Comparison of ENCODE assay signal across 9 cellular contexts in genomic region chr11:56624661-56625110, GRCh38. TPM values are rescaled to one million over a fixed set of nuclear protein-coding genes. Genes with fewer than 3 reads are reported as not detected.
DNase-seq lines count a peak whose midpoint lies in the region; ATAC-seq and TF ChIP-seq lines count a peak whose summit lies in the region.
"Had no signal": no experiment of that assay in that cellular context is flagged by ENCODE, and none has a peak within 500 bp of the region (broad histone marks: within the 10 kb centered on the region; RNA-seq: fewer than 3 reads in every experiment).

No MANE protein-coding gene starts in this region.

- ATAC-seq in omental fat pad (ENCODE audit: low FRiP score) = peak; percentile 97
- ATAC-seq in CD8-positive, alpha-beta T cell = no peak

- H3K79me1 ChIP-seq in H9 (ENCODE audit: insufficient read depth, low read depth, low read length, poor library complexity, severe bottlenecking) = no peaks in the 10 kb centered on the region

- H2BK15ac ChIP-seq in H9 (ENCODE audit: low read depth, low read length) = no peak overlapping the region

- H3K27ac ChIP-seq in DOHH2 (ENCODE audit: low read depth, low read length) (no peak overlapping the region), H9 (ENCODE audit: insufficient read length, low read depth, low read length) (no peak overlapping the region)
- H3K27ac ChIP-seq in CD8-positive, alpha-beta T cell (ENCODE audit: low read depth, low read length) = no peak overlapping the region

- no peaks in the 10 kb centered on the region; a peak in 1 of 5 replicates for H3K9me3 Mint-ChIP-seq in H9
- peaks cover 9% of the 10 kb centered on the region for H3K9me3 Mint-ChIP-seq in CD8-positive, alpha-beta T cell

- no peak overlapping the region for H4K91ac ChIP-seq in H9 (ENCODE audit: insufficient read length, low read depth, low read length)

- H3T11ph ChIP-seq in H9 (ENCODE audit: low read length) = no peak overlapping the region

- no CpG with 5 or more reads among the region's 3 CpGs for WGBS in H9 (ENCODE audit: extremely low coverage, insufficient read length, low lambda C conversion rate)

- no peak overlapping the region for H3K4me3 ChIP-seq in DOHH2 (ENCODE audit: low read length)
- H3K4me3 ChIP-seq in CD8-positive, alpha-beta T cell (ENCODE audit: low read depth, low read length) = no peak overlapping the region

- H2BK20ac ChIP-seq in H9 (ENCODE audit: low read depth, low read length, poor library complexity, severe bottlenecking) = no peak overlapping the region

- no peak overlapping the region for H2BK12ac ChIP-seq in H9 (ENCODE audit: insufficient read length, low read depth, low read length)

- CTCF ChIA-PET in CD8-positive, alpha-beta T cell (lab: Charles Lee) = no interaction called here

- H3K36me3 Mint-ChIP-seq in H9 (ENCODE audit: insufficient read depth in 1 of 3, low read depth in 3 of 3) = no peaks in the 10 kb centered on the region
- H3K36me3 Mint-ChIP-seq in CD8-positive, alpha-beta T cell = no peaks in the 10 kb centered on the region

- H2AK5ac ChIP-seq in H9 (ENCODE audit: insufficient read length, low read length) = no peak overlapping the region

- H3K23ac ChIP-seq in H9 (ENCODE audit: insufficient read length, low read depth, low read length) = no peak overlapping the region

- H3K79me2 ChIP-seq in DOHH2 (ENCODE audit: control insufficient read depth, low read length) = no peaks in the 10 kb centered on the region
- no peaks in the 10 kb centered on the region for H3K79me2 ChIP-seq in H9 (ENCODE audit: insufficient read depth, low read length)

- H3K4me2 ChIP-seq in DOHH2 (ENCODE audit: low read length) (no peak overlapping the region), H9 (ENCODE audit: insufficient read depth, insufficient read length, low read length) (no peak overlapping the region)

- H2AFZ ChIP-seq in H9 (ENCODE audit: low read length) = no peak overlapping the region

- H3K23me2 ChIP-seq in H9 (ENCODE audit: insufficient read length, low read depth, low read length, poor library complexity, severe bottlenecking) = no peaks in the 10 kb centered on the region

- no peak overlapping the region for H3K4ac ChIP-seq in H9 (ENCODE audit: low read depth, low read length)

- H3K9me3 ChIP-seq in DOHH2 (ENCODE audit: control insufficient read depth, insufficient read depth, low read length) = no peaks in the 10 kb centered on the region
- no peaks in the 10 kb centered on the region for H3K9me3 ChIP-seq in H9 (ENCODE audit: control insufficient read depth, low read depth, low read length)
- no peaks in the 10 kb centered on the region for H3K9me3 ChIP-seq in CD8-positive, alpha-beta T cell (ENCODE audit: low read length)

- H3K56ac ChIP-seq in H9 (ENCODE audit: insufficient read length, low read depth, low read length) = no peak overlapping the region

- peak overlapping the region in 1 of 3 experiments; percentile 63; a peak in 1 of 7 replicates for H3K27ac Mint-ChIP-seq in H9
- no peak overlapping the region for H3K27ac Mint-ChIP-seq in CD8-positive, alpha-beta T cell

- POLR2A ChIA-PET in CD8-positive, alpha-beta T cell (lab: Charles Lee) = no interaction called here

- DNase-seq in H9 (no peak), NCI-H69 (lab: John Stamatoyannopoulos, UW) (peak; percentile 11), epidermal melanocyte (ENCODE audit: insufficient read length, low spot score) (peak; percentile 37), omental fat pad (ENCODE audit: low spot score) (no peak), cortex of kidney (lab: John Stamatoyannopoulos, UW) (no peak), GM10266 (ENCODE audit: extremely low spot score) (no peak)
- DNase-seq in CD8-positive, alpha-beta T cell = no peak

- no peak overlapping the region for H4K8ac ChIP-seq in H9 (replicated peaks; ENCODE audit: insufficient read length, low read depth, low read length)

- H3K14ac ChIP-seq in H9 (ENCODE audit: insufficient read depth, low read length) = no peak overlapping the region

- no peak overlapping the region for H3K18ac ChIP-seq in H9 (ENCODE audit: insufficient read length, low read depth, low read length)

- no peaks in the 10 kb centered on the region for H3K27me3 Mint-ChIP-seq in H9 (ENCODE audit: low read depth)
- H3K27me3 Mint-ChIP-seq in CD8-positive, alpha-beta T cell (ENCODE audit: low read depth) = no peaks in the 10 kb centered on the region

- intact Hi-C loops in CD8-positive, alpha-beta T cell (cut with DNase I, micrococcal nuclease) = no loop called here

- no peak overlapping the region for H4K5ac ChIP-seq in H9 (ENCODE audit: insufficient read length, low read depth, low read length)

- no peak overlapping the region for H3K9ac ChIP-seq in H9 (ENCODE audit: extremely low read depth, insufficient read length, low read length)

- no peaks in the 10 kb centered on the region for H3K4me1 ChIP-seq in DOHH2 (ENCODE audit: control insufficient read depth, low read length)
- H3K4me1 ChIP-seq in H9 (ENCODE audit: insufficient read depth, low read length) = peaks cover 3% of the 10 kb centered on the region; the same call in 1 of the 2 replicates
- H3K4me1 ChIP-seq in CD8-positive, alpha-beta T cell (ENCODE audit: insufficient read depth, low read length) = no peaks in the 10 kb centered on the region

- no peaks in the 10 kb centered on the region for H3K27me3 ChIP-seq in DOHH2 (ENCODE audit: control insufficient read depth, low read length)
- H3K27me3 ChIP-seq in H9 (ENCODE audit: insufficient read depth, low read length) = no peaks in the 10 kb centered on the region
- no peaks in the 10 kb centered on the region for H3K27me3 ChIP-seq in CD8-positive, alpha-beta T cell (ENCODE audit: insufficient read depth, low read length)

- H3F3A ChIP-seq in DOHH2 (ENCODE audit: control insufficient read depth, insufficient read depth) = no peaks in the 10 kb centered on the region

- no peak overlapping the region for H3K4me3 Mint-ChIP-seq in H9
- H3K4me3 Mint-ChIP-seq in CD8-positive, alpha-beta T cell = no peak overlapping the region

- peaks cover 5 to 9% of the 10 kb centered on the region in 2 experiments for H3K4me1 Mint-ChIP-seq in H9
- H3K4me1 Mint-ChIP-seq in CD8-positive, alpha-beta T cell (ENCODE audit: low read depth) = no peaks in the 10 kb centered on the region

- peak; percentile 56 for TF ChIP-seq CTCF in DOHH2 (IDR thresholded peaks at IDR 0.05; ENCODE audit: low read depth, low read length, poor library complexity, severe bottlenecking)
- TF ChIP-seq CTCF in H9 (conservative IDR thresholded peaks at IDR 0.05) = peak; percentile 82
- TF ChIP-seq CTCF in omental fat pad (IDR thresholded peaks at IDR 0.05) = no peak
- no peak for TF ChIP-seq CTCF in GM10266 (IDR thresholded peaks at IDR 0.05; ENCODE audit: control insufficient read depth, insufficient read depth, low read depth, missing control alignments)
- TF ChIP-seq CTCF in CD8-positive, alpha-beta T cell (IDR thresholded peaks at IDR 0.05) = no peak

- no peak overlapping the region for H2BK5ac ChIP-seq in H9 (ENCODE audit: insufficient read length, low read length)

- no peaks in the 10 kb centered on the region for H3K36me3 ChIP-seq in DOHH2 (ENCODE audit: control insufficient read depth, low read length)
- H3K36me3 ChIP-seq in CD8-positive, alpha-beta T cell (ENCODE audit: insufficient read depth, low read length) = no peaks in the 10 kb centered on the region

- H2BK120ac ChIP-seq in H9 (ENCODE audit: low read depth, low read length, poor library complexity, severe bottlenecking) = no peak overlapping the region

- H3K9me2 ChIP-seq in DOHH2 (replicated peaks; ENCODE audit: control insufficient read depth, low read length) = no peaks in the 10 kb centered on the region

- H4K20me1 ChIP-seq in DOHH2 (ENCODE audit: control insufficient read depth, insufficient read depth, low read depth, low read length) = no peaks in the 10 kb centered on the region
- no peaks in the 10 kb centered on the region for H4K20me1 ChIP-seq in H9 (ENCODE audit: control insufficient read depth, insufficient read depth, insufficient read length)

RNA-seq across cellular contexts. Expression of gene OR5M1, which starts 10.0 kb away (rescaled TPM):
- not detected in 2 replicates for total RNA-seq in H9 (2021)
- not detected for total RNA-seq in omental fat pad
- total RNA-seq in CD8-positive, alpha-beta T cell = not detected
- total RNA-seq: T-helper 1 cell treated with Interleukin-12 subunit alpha and Interleukin-12 subunit beta and Interleukin-4 antibody, amounts not matched to agents 30 ng/mL and 1 ng/mL, for 36 hours had no signal

RNA-seq across cellular contexts. Expression of gene OR5AP2, which starts 17.6 kb away (rescaled TPM):
- total RNA-seq in H9 (2021) = not detected in 2 replicates
- not detected for total RNA-seq in omental fat pad
- total RNA-seq in CD8-positive, alpha-beta T cell = not detected
- total RNA-seq: T-helper 1 cell treated with Interleukin-12 subunit alpha and Interleukin-12 subunit beta and Interleukin-4 antibody, amounts not matched to agents 30 ng/mL and 1 ng/mL, for 36 hours had no signal

RNA-seq across cellular contexts. Expression of gene OR5AR1, which starts 38.8 kb away (rescaled TPM):
- total RNA-seq in H9 (2021) (not detected in 2 replicates), omental fat pad (not detected)
- not detected for total RNA-seq in CD8-positive, alpha-beta T cell
- total RNA-seq: T-helper 1 cell treated with Interleukin-12 subunit alpha and Interleukin-12 subunit beta and Interleukin-4 antibody, amounts not matched to agents 30 ng/mL and 1 ng/mL, for 36 hours had no signal

RNA-seq across cellular contexts. Expression of gene OR5M10, which starts 47.2 kb away (rescaled TPM):
- total RNA-seq in H9 (2021) (not detected in 2 replicates), omental fat pad (not detected)
- not detected for total RNA-seq in CD8-positive, alpha-beta T cell
- total RNA-seq: T-helper 1 cell treated with Interleukin-12 subunit alpha and Interleukin-12 subunit beta and Interleukin-4 antibody, amounts not matched to agents 30 ng/mL and 1 ng/mL, for 36 hours had no signal

Comparison
In these comparisons a context has a peak if more than half of its experiments do, and no peak if none do; other contexts are left out.
1. CTCF ChIP-seq: peak in DOHH2 (single experiment) and H9 (single experiment); none in omental fat pad (0 of 3), GM10266 (single experiment) and CD8-positive, alpha-beta T cell (single experiment).
2. DNase-seq: peak in NCI-H69 (single experiment) and epidermal melanocyte (single experiment); none in H9 (single experiment), omental fat pad (single experiment), cortex of kidney (single experiment), GM10266 (single experiment) and CD8-positive, alpha-beta T cell (0 of 7).